Comparison of ENCODE assay signal across 18 cellular contexts in genomic region chr3:46472056-46472455, GRCh38. TPM values are rescaled to one million over a fixed set of nuclear protein-coding genes. Genes with fewer than 3 reads are reported as not detected.
DNase-seq lines count a peak whose midpoint lies in the region; ATAC-seq and TF ChIP-seq lines count a peak whose summit lies in the region.
"Had no signal": no experiment of that assay in that cellular context is flagged by ENCODE, and none has a peak within 500 bp of the region (broad histone marks: within the 10 kb centered on the region; RNA-seq: fewer than 3 reads in every experiment).

No MANE protein-coding gene starts in this region.

- in situ Hi-C loops in gastrocnemius medialis (cut with MboI; ENCODE audit: low sequenced_read_pairs in 4 of 4): no loop called here

- no TSS peak for BruUV-seq in PC-3 (replicated peaks; lab: Mats Ljungman, UMichigan)

- POLR2A ChIA-PET in activated CD4-positive, alpha-beta memory T cell treated with anti-CD3 and anti-CD28 coated beads, Interleukin-2, amount 10 ng/mL, durations not matched to agents 7 days and 5 days (lab: Charles Lee): no interaction called here
- POLR2A ChIA-PET in activated CD4-positive, alpha-beta memory T cell treated with anti-CD3 and anti-CD28 coated beads for 36 hours (lab: Charles Lee): no interaction called here
- POLR2A ChIA-PET in PC-3 (lab: Charles Lee; ENCODE audit: unreplicated experiment): no interaction called here

- H2AFZ ChIP-seq in PC-3 (ENCODE audit: low read length): no peak overlapping the region
- no peak overlapping the region for H2AFZ ChIP-seq in H9 (ENCODE audit: low read length)

- H3K27ac Mint-ChIP-seq in activated CD4-positive, alpha-beta memory T cell treated with anti-CD3 and anti-CD28 coated beads, Interleukin-2, amount 10 ng/mL, durations not matched to agents 7 days and 5 days: no peak overlapping the region
- H3K27ac Mint-ChIP-seq in activated CD4-positive, alpha-beta memory T cell treated with anti-CD3 and anti-CD28 coated beads for 36 hours: no peak overlapping the region
- H3K27ac Mint-ChIP-seq in chondrocyte (ENCODE audit: unreplicated experiment) (no peak overlapping the region), H9 (no peak overlapping the region; a peak in 1 of 7 replicates)
- H3K27ac Mint-ChIP-seq: CD8-positive, alpha-beta memory T cell had no signal

- H3K4me3 ChIP-seq in gastrocnemius medialis: no peak overlapping the region
- H3K4me3 ChIP-seq in PC-3 (ENCODE audit: low read length): no peak overlapping the region
- H3K4me3 ChIP-seq: BLaER1 had no signal

- H3T11ph ChIP-seq in H9 (ENCODE audit: low read length): no peak overlapping the region

- no peak for TF ChIP-seq CTCF in chondrocyte (IDR thresholded peaks at IDR 0.05)
- no peak for TF ChIP-seq CTCF in gastrocnemius medialis (IDR thresholded peaks at IDR 0.05 in 4 of 5, conservative IDR thresholded peaks at IDR 0.05 in 1 of 5)
- TF ChIP-seq CTCF in PC-3 (conservative IDR thresholded peaks at IDR 0.05; ENCODE audit: low read depth, low read length): no peak
- TF ChIP-seq CTCF in H9 (conservative IDR thresholded peaks at IDR 0.05): no peak

- H3K18ac ChIP-seq in H9 (ENCODE audit: insufficient read length, low read depth, low read length): no peak overlapping the region

- CTCF ChIA-PET in activated CD4-positive, alpha-beta memory T cell treated with anti-CD3 and anti-CD28 coated beads, Interleukin-2, amount 10 ng/mL, durations not matched to agents 7 days and 5 days (lab: Charles Lee): no interaction called here
- CTCF ChIA-PET in activated CD4-positive, alpha-beta memory T cell treated with anti-CD3 and anti-CD28 coated beads for 36 hours (lab: Charles Lee): interaction anchor here (1.1 to 2.9 kb wide), 2 partner anchors 17 to 158 kb away, joined by 4 to 14 read pairs; no protein-coding TSS in a partner anchor
- CTCF ChIA-PET in PC-3 (lab: Charles Lee): no interaction called here

- H3K9ac ChIP-seq in PC-3 (ENCODE audit: low read length): no peak overlapping the region
- H3K9ac ChIP-seq in H9 (ENCODE audit: extremely low read depth, insufficient read length, low read length): no peak overlapping the region
- H3K9ac ChIP-seq: BLaER1 had no signal

- H3K27me3 ChIP-seq in gastrocnemius medialis (no peaks in the 10 kb centered on the region), PC-3 (ENCODE audit: low read length) (peaks cover 5% of the 10 kb centered on the region; the same call in 1 of the 2 replicates), H9 (ENCODE audit: insufficient read depth, low read length) (no peaks in the 10 kb centered on the region; the same call in 1 of the 2 replicates)
- H3K27me3 ChIP-seq: BLaER1 had no signal

- no peak overlapping the region for H3K4ac ChIP-seq in H9 (ENCODE audit: low read depth, low read length)

- no peaks in the 10 kb centered on the region for H3F3A ChIP-seq in PC-3 (ENCODE audit: low read length, unreplicated experiment)

- H3K4me2 ChIP-seq in PC-3 (ENCODE audit: low read length) (no peak overlapping the region), H9 (ENCODE audit: insufficient read depth, insufficient read length, low read length) (no peak overlapping the region)
- H3K4me2 ChIP-seq: BLaER1 had no signal

- peaks cover 29 to 41% of the 10 kb centered on the region in 2 donors for H3K4me1 ChIP-seq in gastrocnemius medialis
- no peaks in the 10 kb centered on the region for H3K4me1 ChIP-seq in PC-3 (ENCODE audit: insufficient read depth, low read length)
- H3K4me1 ChIP-seq in H9 (ENCODE audit: insufficient read depth, low read length): no peaks in the 10 kb centered on the region
- H3K4me1 ChIP-seq: BLaER1, Caco-2 had no signal

- H3K23ac ChIP-seq in H9 (ENCODE audit: insufficient read length, low read depth, low read length): no peak overlapping the region

- H3K4me3 Mint-ChIP-seq in activated CD4-positive, alpha-beta memory T cell treated with anti-CD3 and anti-CD28 coated beads, Interleukin-2, amount 10 ng/mL, durations not matched to agents 7 days and 5 days: no peak overlapping the region
- no peak overlapping the region for H3K4me3 Mint-ChIP-seq in activated CD4-positive, alpha-beta memory T cell treated with anti-CD3 and anti-CD28 coated beads for 36 hours
- H3K4me3 Mint-ChIP-seq in chondrocyte (ENCODE audit: unreplicated experiment) (no peak overlapping the region), H9 (no peak overlapping the region)
- H3K4me3 Mint-ChIP-seq: CD8-positive, alpha-beta memory T cell had no signal

- no peaks in the 10 kb centered on the region for H3K9me2 ChIP-seq in PC-3 (replicated peaks; ENCODE audit: low read length)

- H2BK15ac ChIP-seq in H9 (ENCODE audit: low read depth, low read length): no peak overlapping the region

- H3K4me1 Mint-ChIP-seq in activated CD4-positive, alpha-beta memory T cell treated with anti-CD3 and anti-CD28 coated beads, Interleukin-2, amount 10 ng/mL, durations not matched to agents 7 days and 5 days: no peaks in the 10 kb centered on the region
- H3K4me1 Mint-ChIP-seq in activated CD4-positive, alpha-beta memory T cell treated with anti-CD3 and anti-CD28 coated beads for 36 hours (ENCODE audit: low read depth): no peaks in the 10 kb centered on the region
- H3K4me1 Mint-ChIP-seq in chondrocyte (ENCODE audit: low read depth) (no peaks in the 10 kb centered on the region), H9 (0 out of 4 replicates have a peak, but pooled peaks cover 0 to 2% of the 10 kb centered on the region in 2 experiments)
- H3K4me1 Mint-ChIP-seq: CD8-positive, alpha-beta memory T cell had no signal

- H3K9me3 ChIP-seq in gastrocnemius medialis: no peaks in the 10 kb centered on the region
- no peaks in the 10 kb centered on the region for H3K9me3 ChIP-seq in PC-3 (ENCODE audit: low read length)
- H3K9me3 ChIP-seq in H9 (ENCODE audit: control insufficient read depth, low read depth, low read length): no peaks in the 10 kb centered on the region

- no peak overlapping the region for H4K91ac ChIP-seq in H9 (ENCODE audit: insufficient read length, low read depth, low read length)

- H4K20me1 ChIP-seq in PC-3 (ENCODE audit: low read length) (no peaks in the 10 kb centered on the region), H9 (ENCODE audit: control insufficient read depth, insufficient read depth, insufficient read length) (no peaks in the 10 kb centered on the region)
- H4K20me1 ChIP-seq: BLaER1 had no signal

- peak; percentile 3 for DNase-seq in activated CD4-positive, alpha-beta memory T cell treated with anti-CD3 and anti-CD28 coated beads, Interleukin-2, amount 10 ng/mL, durations not matched to agents 7 days and 5 days
- DNase-seq in activated CD4-positive, alpha-beta memory T cell treated with anti-CD3 and anti-CD28 coated beads for 36 hours: no peak
- DNase-seq in chondrocyte (ENCODE audit: low spot score) (peak; percentile 10), islet precursor cell (peak; percentile 13), gastrocnemius medialis (no peak), PC-3 (no peak), H9 (no peak)
- DNase-seq: AML-193; Caco-2; CD8-positive, alpha-beta memory T cell; DMS53; GF-D8 had no signal

- H4K5ac ChIP-seq in H9 (ENCODE audit: insufficient read length, low read depth, low read length): no peak overlapping the region

- H3K79me2 ChIP-seq in PC-3 (ENCODE audit: low read length) (no peaks in the 10 kb centered on the region), H9 (ENCODE audit: insufficient read depth, low read length) (no peaks in the 10 kb centered on the region)

- H3K14ac ChIP-seq in H9 (ENCODE audit: insufficient read depth, low read length): no peak overlapping the region

- H3K27ac ChIP-seq in gastrocnemius medialis: peak overlapping the region; percentile 41 to 53 (median 45)
- H3K27ac ChIP-seq in PC-3 (ENCODE audit: low read length): no peak overlapping the region
- no peak overlapping the region for H3K27ac ChIP-seq in H9 (ENCODE audit: insufficient read length, low read depth, low read length)
- H3K27ac ChIP-seq: 22Rv1, BLaER1 had no signal

- no peak overlapping the region for H3K56ac ChIP-seq in H9 (ENCODE audit: insufficient read length, low read depth, low read length)

- peaks cover 12% of the 10 kb centered on the region for H3K36me3 Mint-ChIP-seq in activated CD4-positive, alpha-beta memory T cell treated with anti-CD3 and anti-CD28 coated beads, Interleukin-2, amount 10 ng/mL, durations not matched to agents 7 days and 5 days (ENCODE audit: low read depth)
- H3K36me3 Mint-ChIP-seq in activated CD4-positive, alpha-beta memory T cell treated with anti-CD3 and anti-CD28 coated beads for 36 hours: peaks cover 4% of the 10 kb centered on the region
- peaks cover 9% of the 10 kb centered on the region for H3K36me3 Mint-ChIP-seq in chondrocyte (ENCODE audit: low read depth)
- peaks cover 4 to 14% (median 6%) of the 10 kb centered on the region in 3 experiments; a peak in 6 of 7 replicates for H3K36me3 Mint-ChIP-seq in H9 (ENCODE audit: insufficient read depth in 1 of 3, low read depth in 3 of 3)

- ATAC-seq in gastrocnemius medialis: peak; percentile 50 to 69
- ATAC-seq in PC-3: no peak
- ATAC-seq in GM21619 (IDR thresholded peaks at IDR 0.05; ENCODE audit: unreplicated experiment): no peak
- ATAC-seq: HCT116 had no signal

- H3K79me1 ChIP-seq in H9 (ENCODE audit: insufficient read depth, low read depth, low read length, poor library complexity, severe bottlenecking): no peaks in the 10 kb centered on the region

- H3K23me2 ChIP-seq in H9 (ENCODE audit: insufficient read length, low read depth, low read length, poor library complexity, severe bottlenecking): no peaks in the 10 kb centered on the region

- no peak overlapping the region for H2BK120ac ChIP-seq in H9 (ENCODE audit: low read depth, low read length, poor library complexity, severe bottlenecking)

- no peaks in the 10 kb centered on the region for H3K36me3 ChIP-seq in gastrocnemius medialis
- H3K36me3 ChIP-seq in PC-3 (ENCODE audit: low read depth, low read length): no peaks in the 10 kb centered on the region
- H3K36me3 ChIP-seq: BLaER1 had no signal

- H3K27me3 Mint-ChIP-seq in activated CD4-positive, alpha-beta memory T cell treated with anti-CD3 and anti-CD28 coated beads, Interleukin-2, amount 10 ng/mL, durations not matched to agents 7 days and 5 days: peaks cover 38% of the 10 kb centered on the region
- H3K27me3 Mint-ChIP-seq in activated CD4-positive, alpha-beta memory T cell treated with anti-CD3 and anti-CD28 coated beads for 36 hours: peaks cover 15% of the 10 kb centered on the region
- H3K27me3 Mint-ChIP-seq in chondrocyte (ENCODE audit: low read depth) (peaks cover 40% of the 10 kb centered on the region), H9 (ENCODE audit: low read depth) (peaks cover 19% of the 10 kb centered on the region)

- H3K9me3 Mint-ChIP-seq in activated CD4-positive, alpha-beta memory T cell treated with anti-CD3 and anti-CD28 coated beads, Interleukin-2, amount 10 ng/mL, durations not matched to agents 7 days and 5 days: peaks cover 15% of the 10 kb centered on the region
- H3K9me3 Mint-ChIP-seq in activated CD4-positive, alpha-beta memory T cell treated with anti-CD3 and anti-CD28 coated beads for 36 hours: peaks cover 14% of the 10 kb centered on the region
- H3K9me3 Mint-ChIP-seq in chondrocyte (ENCODE audit: low read depth) (peaks cover 18% of the 10 kb centered on the region), H9 (peaks cover 10 to 12% of the 10 kb centered on the region in 2 experiments)

- no CpG with 5 or more reads among the region's 3 CpGs for WGBS in H9 (ENCODE audit: extremely low coverage, insufficient read length, low lambda C conversion rate)

- H4K8ac ChIP-seq in H9 (replicated peaks; ENCODE audit: insufficient read length, low read depth, low read length): no peak overlapping the region

- no peak overlapping the region for H2BK20ac ChIP-seq in H9 (ENCODE audit: low read depth, low read length, poor library complexity, severe bottlenecking)

- no peak for TF ChIP-seq POLR2A in gastrocnemius medialis (IDR thresholded peaks at IDR 0.05)

- H2BK12ac ChIP-seq in H9 (ENCODE audit: insufficient read length, low read depth, low read length): no peak overlapping the region

- intact Hi-C loops in activated CD4-positive, alpha-beta memory T cell treated with anti-CD3 and anti-CD28 coated beads for 36 hours (cut with micrococcal nuclease): no loop called here
- intact Hi-C loops in gastrocnemius medialis (cut with DNase I; ENCODE audit: low total_unique reads) (no loop called here), PC-3 (cut with micrococcal nuclease) (no loop called here)

- H2BK5ac ChIP-seq in H9 (ENCODE audit: insufficient read length, low read length): no peak overlapping the region

- no peak overlapping the region for H2AK5ac ChIP-seq in H9 (ENCODE audit: insufficient read length, low read length)

RNA-seq across cellular contexts. Expression of gene LTF, which starts 7.4 kb away (rescaled TPM):
- not detected for total RNA-seq in activated CD4-positive, alpha-beta memory T cell treated with anti-CD3 and anti-CD28 coated beads, Interleukin-2, amount 10 ng/mL, durations not matched to agents 7 days and 5 days
- not detected for total RNA-seq in activated CD4-positive, alpha-beta memory T cell treated with anti-CD3 and anti-CD28 coated beads for 36 hours
- total RNA-seq in chondrocyte: not detected in 3 replicates
- total RNA-seq in gastrocnemius medialis: 1 to 10 TPM in 2 of 4 donors, under 1 TPM in 2; 0.62 to 5.1 (median 1.1) TPM
- not detected in 2 replicates for total RNA-seq in PC-3 (2014; rRNA removed)
- total RNA-seq in H9 (2021): not detected in 2 replicates
- total RNA-seq: A673; Caco-2; CD8-positive, alpha-beta memory T cell; H4 had no signal

RNA-seq across cellular contexts. Expression of gene RTP3, which starts 25.7 kb away (rescaled TPM):
- not detected for total RNA-seq in activated CD4-positive, alpha-beta memory T cell treated with anti-CD3 and anti-CD28 coated beads, Interleukin-2, amount 10 ng/mL, durations not matched to agents 7 days and 5 days
- not detected for total RNA-seq in activated CD4-positive, alpha-beta memory T cell treated with anti-CD3 and anti-CD28 coated beads for 36 hours
- total RNA-seq in chondrocyte (not detected in 3 replicates), gastrocnemius medialis (not detected), PC-3 (2014; rRNA removed) (not detected in 2 replicates), H9 (2021) (not detected in 2 replicates)
- total RNA-seq: A673; Caco-2; CD8-positive, alpha-beta memory T cell had no signal

Comparison
In these comparisons a context has a peak if more than half of its experiments do, and no peak if none do; other contexts are left out.
1. DNase-seq: peak in activated CD4-positive, alpha-beta memory T cell treated with anti-CD3 and anti-CD28 coated beads, Interleukin-2, amount 10 ng/mL, durations not matched to agents 7 days and 5 days (single experiment), chondrocyte (single experiment) and islet precursor cell (single experiment); none in activated CD4-positive, alpha-beta memory T cell treated with anti-CD3 and anti-CD28 coated beads for 36 hours (single experiment), gastrocnemius medialis (0 of 2), PC-3 (single experiment) and H9 (single experiment).
2. ATAC-seq: peak in gastrocnemius medialis (2 of 2); none in PC-3 (single experiment) and GM21619 (single experiment).
3. H3K27ac ChIP-seq: peak in gastrocnemius medialis (4 of 4); none in PC-3 (single experiment) and H9 (single experiment).